In the genomic region with DNA sequence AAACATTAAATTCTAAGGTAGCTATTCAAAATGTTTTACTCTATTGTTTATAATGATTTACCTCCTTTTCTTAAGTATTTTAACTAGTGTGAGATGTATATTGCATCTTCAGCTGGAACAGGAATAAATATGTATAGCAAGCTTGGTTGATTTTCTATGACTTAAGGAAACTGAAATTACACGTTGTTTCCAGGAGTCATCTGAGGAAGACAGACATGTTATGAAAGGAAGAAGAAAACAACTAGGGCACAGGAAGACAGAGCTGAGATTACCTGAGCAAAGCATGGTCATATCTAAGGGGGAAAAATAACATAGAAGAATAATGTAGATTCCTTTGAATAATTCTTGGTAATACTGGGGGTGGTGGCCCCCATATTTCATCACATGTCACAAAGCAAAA, we compare ENCODE assay signal across 3 cellular contexts.
"Had no signal": no experiment of that assay in that cellular context is flagged by ENCODE, and none has a peak within 500 bp of the region (broad histone marks: within the 10 kb centered on the region; RNA-seq: fewer than 3 reads in every experiment).

No MANE protein-coding gene starts in this region.

- DNase-seq: GDM1, GF-D8 had no signal

- H3K4me3 ChIP-seq: GM12878 had no signal
